Comparison of ENCODE assay signal across 22 cellular contexts in genomic region chr14:31932675-31933074, GRCh38.
DNase-seq lines count a peak whose midpoint lies in the region; ATAC-seq and TF ChIP-seq lines count a peak whose summit lies in the region.
"Had no signal": no experiment of that assay in that cellular context is flagged by ENCODE, and none has a peak within 500 bp of the region (broad histone marks: within the 10 kb centered on the region; RNA-seq: fewer than 3 reads in every experiment).

No MANE protein-coding gene starts in this region.

- H3K4me1 ChIP-seq in GM23338 (ENCODE audit: insufficient read depth), result peaks cover 20% of the 10 kb centered on the region
- H3K4me1 ChIP-seq in trophoblast cell (ENCODE audit: control insufficient read depth in 1 of 2, insufficient read depth in 2 of 2, low read length in 2 of 2), result peaks cover 4 to 6% of the 10 kb centered on the region in 2 experiments

- H3K4me3 Mint-ChIP-seq in GM23338 (no peak overlapping the region), WTC11 (no peak overlapping the region)
- H3K4me3 Mint-ChIP-seq: CD8-positive, alpha-beta memory T cell; HFFc6 had no signal

- no peaks in the 10 kb centered on the region for H3K9me2 ChIP-seq in GM23338 (ENCODE audit: insufficient read depth)

- CTCF ChIA-PET in WTC11 (lab: Charles Lee), result interaction anchor here (1.0 to 1.9 kb wide), 2 partner anchors 18 to 141 kb away, joined by 3 to 7 read pairs; no protein-coding TSS in a partner anchor

- H2AK5ac ChIP-seq in trophoblast cell (ENCODE audit: low read length), result no peak overlapping the region

- H3K14ac ChIP-seq in trophoblast cell (ENCODE audit: low read length), result no peak overlapping the region

- POLR2A ChIA-PET in WTC11 (lab: Charles Lee), result no interaction called here

- no peak overlapping the region for H3K27ac ChIP-seq in GM23338 (ENCODE audit: low read depth)
- H3K27ac ChIP-seq in trophoblast cell (ENCODE audit: low read depth, low read length), result no peak overlapping the region
- H3K27ac ChIP-seq: BLaER1 treated with 17β-estradiol and CSF1 and Interleukin-3, amounts not matched to agents 10 nM and 100 nM; HL-60 had no signal

- H2AFZ ChIP-seq in GM23338 (0 out of 2 replicates have a peak overlapping the region, but pooled peaks have one; percentile 39), trophoblast cell (ENCODE audit: insufficient read depth, low read length, poor library complexity) (no peak overlapping the region)

- DNase-seq in GM23338 (ENCODE audit: low spot score), result peak; percentile 23
- no peak for DNase-seq in WTC11 (ENCODE audit: low spot score)
- DNase-seq in iPS-NIHi7 (ENCODE audit: extremely low spot score), result peak; percentile 23
- DNase-seq in trophoblast cell, result no peak
- no peak for DNase-seq in NCI-H774 (lab: John Stamatoyannopoulos, UW)
- DNase-seq: CD8-positive, alpha-beta memory T cell; DMS53; HFFc6; KG1; NCI-H1092 treated with DMSO at 0.1 percent for 48 hours; NCI-H1436 treated with DMSO at 0.1 percent for 48 hours; NCI-H1930; NCI-H226; NCI-H510A treated with DMSO at 0.1 percent for 48 hours; NCI-H748 treated with DMSO at 0.1 percent for 48 hours; NK-92 treated with Interleukin-12 subunit alpha and Interleukin-12 subunit beta, amount 100 ng/mL, for 24 hours had no signal

- H3K27me3 ChIP-seq in GM23338 (ENCODE audit: insufficient read depth), result no peaks in the 10 kb centered on the region
- no peaks in the 10 kb centered on the region for H3K27me3 ChIP-seq in trophoblast cell (ENCODE audit: insufficient read depth, low read length)
- H3K27me3 ChIP-seq: BLaER1 treated with 17β-estradiol and CSF1 and Interleukin-3, amounts not matched to agents 10 nM and 100 nM had no signal

- no peaks in the 10 kb centered on the region for H3F3A ChIP-seq in GM23338 (replicated peaks; ENCODE audit: low read depth)

- H4K91ac ChIP-seq in trophoblast cell (ENCODE audit: low read depth, low read length), result no peak overlapping the region

- WGBS in trophoblast cell (ENCODE audit: extremely low coverage, insufficient coverage, insufficient read length), result no CpG with 5 or more reads among the region's 5 CpGs

- H3K9me3 ChIP-seq in trophoblast cell (ENCODE audit: insufficient read depth, low read depth, low read length), result no peaks in the 10 kb centered on the region
- H3K9me3 ChIP-seq: BLaER1 treated with 17β-estradiol and CSF1 and Interleukin-3, amounts not matched to agents 10 nM and 100 nM had no signal

- TF ChIP-seq CTCF in GM23338 (conservative IDR thresholded peaks at IDR 0.05; ENCODE audit: low read depth in 2 of 2), result no peak
- TF ChIP-seq CTCF in WTC11 (IDR thresholded peaks at IDR 0.05), result no peak

- no peaks in the 10 kb centered on the region for H3K27me3 Mint-ChIP-seq in GM23338 (ENCODE audit: insufficient read depth, low read depth, poor library complexity)
- peaks cover 14% of the 10 kb centered on the region for H3K27me3 Mint-ChIP-seq in WTC11 (ENCODE audit: low read depth)

- no peaks in the 10 kb centered on the region for H4K20me1 ChIP-seq in GM23338 (replicated peaks; ENCODE audit: insufficient read depth)
- H4K20me1 ChIP-seq: BLaER1 treated with 17β-estradiol and CSF1 and Interleukin-3, amounts not matched to agents 10 nM and 100 nM had no signal

- H2BK12ac ChIP-seq in trophoblast cell (ENCODE audit: low read length), result peak overlapping the region; percentile 43

- ATAC-seq in GM23338 (peak; percentile 59), WTC11 (peak; percentile 62), HG03457 (IDR thresholded peaks at IDR 0.05; ENCODE audit: unreplicated experiment) (no peak), HG03108 (IDR thresholded peaks at IDR 0.05; ENCODE audit: unreplicated experiment) (no peak)
- ATAC-seq: Panc1, SK-N-SH treated with all-trans-retinoic acid at 6 μM for 48 hours had no signal

- H3K9me3 Mint-ChIP-seq in GM23338, result no peaks in the 10 kb centered on the region
- no peaks in the 10 kb centered on the region for H3K9me3 Mint-ChIP-seq in WTC11
- H3K9me3 Mint-ChIP-seq: HFFc6 had no signal

- H3K79me2 ChIP-seq in GM23338 (replicated peaks; ENCODE audit: insufficient read depth) (no peaks in the 10 kb centered on the region), trophoblast cell (ENCODE audit: control insufficient read depth, insufficient read depth, low read length, poor library complexity) (no peaks in the 10 kb centered on the region)

- H3K4ac ChIP-seq in trophoblast cell (ENCODE audit: low read depth, low read length), result peak overlapping the region; percentile 73

- H3K18ac ChIP-seq in trophoblast cell (ENCODE audit: low read length), result no peak overlapping the region

- H4K12ac ChIP-seq in trophoblast cell (ENCODE audit: low read depth, low read length), result no peak overlapping the region

- H3K4me3 ChIP-seq in GM23338 (no peak overlapping the region), trophoblast cell (ENCODE audit: low read depth, low read length) (no peak overlapping the region)
- H3K4me3 ChIP-seq: BLaER1 treated with 17β-estradiol and CSF1 and Interleukin-3, amounts not matched to agents 10 nM and 100 nM had no signal

- H3K36me3 ChIP-seq in GM23338 (ENCODE audit: insufficient read depth), result no peaks in the 10 kb centered on the region
- no peaks in the 10 kb centered on the region for H3K36me3 ChIP-seq in trophoblast cell (ENCODE audit: control insufficient read depth in 1 of 2, insufficient read depth in 2 of 2, low read length in 2 of 2)
- H3K36me3 ChIP-seq: BLaER1 treated with 17β-estradiol and CSF1 and Interleukin-3, amounts not matched to agents 10 nM and 100 nM had no signal

- H3K4me1 Mint-ChIP-seq in GM23338 (peaks cover 38% of the 10 kb centered on the region), WTC11 (peaks cover 45% of the 10 kb centered on the region)

- H3K4me2 ChIP-seq in GM23338 (no peak overlapping the region), trophoblast cell (ENCODE audit: low read length) (no peak overlapping the region)
- H3K4me2 ChIP-seq: BLaER1 treated with 17β-estradiol and CSF1 and Interleukin-3, amounts not matched to agents 10 nM and 100 nM had no signal

- H3K27ac Mint-ChIP-seq in GM23338, result no peak overlapping the region
- H3K27ac Mint-ChIP-seq in WTC11, result peak overlapping the region; percentile 55; the same call in 1 of the 2 replicates
- H3K27ac Mint-ChIP-seq: CD8-positive, alpha-beta memory T cell; HFFc6 had no signal

- peak overlapping the region; percentile 24 for H2BK120ac ChIP-seq in trophoblast cell (ENCODE audit: insufficient read depth, low read length, poor library complexity)

- no peak overlapping the region for H3K9ac ChIP-seq in trophoblast cell (ENCODE audit: low read length)
- H3K9ac ChIP-seq: BLaER1 treated with 17β-estradiol and CSF1 and Interleukin-3, amounts not matched to agents 10 nM and 100 nM had no signal

- no peak overlapping the region for H2BK5ac ChIP-seq in trophoblast cell (ENCODE audit: low read depth, low read length, poor library complexity)

- no peak overlapping the region for H3K23ac ChIP-seq in trophoblast cell (ENCODE audit: low read length)

- peaks cover 3% of the 10 kb centered on the region for H3K79me1 ChIP-seq in trophoblast cell (ENCODE audit: low read length)

- no peaks in the 10 kb centered on the region for H3K36me3 Mint-ChIP-seq in GM23338 (ENCODE audit: low read depth)
- no peaks in the 10 kb centered on the region for H3K36me3 Mint-ChIP-seq in WTC11
- H3K36me3 Mint-ChIP-seq: CD8-positive, alpha-beta memory T cell had no signal

- no peak overlapping the region for H4K8ac ChIP-seq in trophoblast cell (ENCODE audit: low read depth, low read length)

TF ChIP-seq in GM23338, 12 proteins besides CTCF, POLR2A, EP300 and RAD21 (continues in another document):
- TF ChIP-seq ETS1 (IDR thresholded peaks at IDR 0.05) (no peak), JUNB (IDR thresholded peaks at IDR 0.05; ENCODE audit: unreplicated experiment) (no peak), ZNF331 (CRISPR knock-in tag; IDR thresholded peaks at IDR 0.05; ENCODE audit: low read depth) (no peak)

TF ChIP-seq in WTC11, 78 proteins besides CTCF, POLR2A, EP300 and RAD21 (continues in another document):
- no peak for TF ChIP-seq ZNF232 (CRISPR knock-in tag; IDR thresholded peaks at IDR 0.05)
- TF ChIP-seq ZNF281 (CRISPR knock-in tag; IDR thresholded peaks at IDR 0.05), result no peak
- no peak for TF ChIP-seq ZNF121 (CRISPR knock-in tag; IDR thresholded peaks at IDR 0.05)

Comparison
In these comparisons a context has a peak if more than half of its experiments do, and no peak if none do; other contexts are left out.
1. ATAC-seq: peak in GM23338 (single experiment) and WTC11 (single experiment); none in HG03457 (single experiment) and HG03108 (single experiment).
2. DNase-seq: peak in GM23338 (single experiment) and iPS-NIHi7 (single experiment); none in WTC11 (single experiment), trophoblast cell (0 of 2) and NCI-H774 (single experiment).